In genomic region chr1:90834354-90835171, GRCh38 we compare ENCODE assay signal across 13 cellular contexts.
DNase-seq lines count a peak whose midpoint lies in the region; ATAC-seq and TF ChIP-seq lines count a peak whose summit lies in the region.
"Had no signal": no experiment of that assay in that cellular context is flagged by ENCODE, and none has a peak within 500 bp of the region (broad histone marks: within the 10 kb centered on the region; RNA-seq: fewer than 3 reads in every experiment).

No MANE protein-coding gene starts in this region.

- H4K8ac ChIP-seq in neuronal stem cell (ENCODE audit: low read depth, low read length): no peak overlapping the region

- H3K36me3 ChIP-seq in neuronal stem cell (replicated peaks in 1 of 2; ENCODE audit: control insufficient read depth in 2 of 2, insufficient read depth in 2 of 2, low read length in 2 of 2): no peaks in the 10 kb centered on the region
- H3K36me3 ChIP-seq: heart right ventricle had no signal

- CTCF ChIA-PET in activated CD4-positive, alpha-beta T cell treated with anti-CD3 and anti-CD28 coated beads for 36 hours (lab: Charles Lee): interaction anchor here (0.6 to 1.0 kb wide), 4 partner anchors 105 to 330 kb away, joined by 3 to 5 read pairs (median 4); no protein-coding TSS in a partner anchor

- H3K4me3 ChIP-seq in neuronal stem cell (ENCODE audit: low read length in 2 of 2): no peak overlapping the region

- no peaks in the 10 kb centered on the region for H3K9me3 Mint-ChIP-seq in activated CD4-positive, alpha-beta T cell treated with anti-CD3 and anti-CD28 coated beads for 36 hours (ENCODE audit: low read depth)
- H3K9me3 Mint-ChIP-seq in brain: peaks cover 0 to 6% (median 3%) of the 10 kb centered on the region in 5 experiments
- H3K9me3 Mint-ChIP-seq: T-helper 1 cell treated with Interleukin-12 subunit alpha and Interleukin-12 subunit beta and Interleukin-4 antibody, amounts not matched to agents 30 μg/mL and 1 μg/mL, for 36 hours had no signal

- peak overlapping the region; percentile 7 for H3K18ac ChIP-seq in neuronal stem cell (ENCODE audit: low read length)

- peaks cover 0 to 2% of the 10 kb centered on the region in 2 donors for H3K9me3 ChIP-seq in neuronal stem cell (replicated peaks in 1 of 2; ENCODE audit: control insufficient read depth in 2 of 2, insufficient read depth in 1 of 2, low read depth in 1 of 2, low read length in 2 of 2)
- H3K9me3 ChIP-seq: heart right ventricle had no signal

- no peak overlapping the region for H2AK5ac ChIP-seq in neuronal stem cell (ENCODE audit: low read depth, low read length)

- ATAC-seq in activated CD4-positive, alpha-beta T cell treated with anti-CD3 and anti-CD28 coated beads for 36 hours: peak; percentile 16
- no peak for ATAC-seq in HG02981 (IDR thresholded peaks at IDR 0.05; ENCODE audit: unreplicated experiment)
- ATAC-seq in GM21381 (IDR thresholded peaks at IDR 0.05; ENCODE audit: unreplicated experiment): no peak

- H3K14ac ChIP-seq in neuronal stem cell (ENCODE audit: low read length): no peak overlapping the region

- H3K27me3 ChIP-seq in neuronal stem cell (ENCODE audit: control insufficient read depth in 3 of 3, insufficient read depth in 3 of 3, low read depth in 1 of 3, low read length in 3 of 3): peaks cover 31 to 76% (median 51%) of the 10 kb centered on the region in 3 experiments

- intact Hi-C loops in activated CD4-positive, alpha-beta T cell treated with anti-CD3 and anti-CD28 coated beads for 36 hours (cut with DNase I, micrococcal nuclease): loop anchor here (1.0 to 10.0 kb wide), 6 partner anchors 17 to 330 kb away; partner anchors contain the start of gene ZNF644 (in 1 of the 2)

- H4K91ac ChIP-seq in neuronal stem cell (ENCODE audit: low read depth, low read length, poor library complexity): no peak overlapping the region

- no peak overlapping the region for H3K9ac ChIP-seq in neuronal stem cell (ENCODE audit: low read depth, low read length, poor library complexity)

- no peak overlapping the region for H3K4me3 Mint-ChIP-seq in activated CD4-positive, alpha-beta T cell treated with anti-CD3 and anti-CD28 coated beads for 36 hours
- H3K4me3 Mint-ChIP-seq in brain: peak overlapping the region; percentile 61 to 79 (median 71)
- H3K4me3 Mint-ChIP-seq: T-helper 1 cell treated with Interleukin-12 subunit alpha and Interleukin-12 subunit beta and Interleukin-4 antibody, amounts not matched to agents 30 μg/mL and 1 μg/mL, for 36 hours had no signal

- peak overlapping the region; percentile 69 for H2AFZ ChIP-seq in neuronal stem cell (ENCODE audit: low read length)

- H3K27ac Mint-ChIP-seq in activated CD4-positive, alpha-beta T cell treated with anti-CD3 and anti-CD28 coated beads for 36 hours: no peak overlapping the region
- H3K27ac Mint-ChIP-seq in brain: peak overlapping the region in 3 of 5 experiments; percentile 26 to 89 (median 64)
- H3K27ac Mint-ChIP-seq: T-helper 1 cell treated with Interleukin-12 subunit alpha and Interleukin-12 subunit beta and Interleukin-4 antibody, amounts not matched to agents 30 μg/mL and 1 μg/mL, for 36 hours had no signal

- no peaks in the 10 kb centered on the region for H3K36me3 Mint-ChIP-seq in activated CD4-positive, alpha-beta T cell treated with anti-CD3 and anti-CD28 coated beads for 36 hours (ENCODE audit: low read depth)
- H3K36me3 Mint-ChIP-seq in brain: peaks cover 8% of the 10 kb centered on the region

- peak; percentile 10 for DNase-seq in activated CD4-positive, alpha-beta T cell treated with anti-CD3 and anti-CD28 coated beads for 36 hours
- DNase-seq in activated CD4-positive, alpha-beta T cell treated with anti-CD3 and anti-CD28 coated beads, Interleukin-2, amount 50 U/mL, for 1 hour: no peak
- DNase-seq in NCI-H1105 (lab: John Stamatoyannopoulos, UW) (peak; percentile 83), neuronal stem cell (ENCODE audit: low spot score) (no peak)
- DNase-seq in activated effector memory CD4-positive, alpha-beta T cell treated with Interleukin-2 at 50 U/mL for 16 hours: no peak
- DNase-seq: ACHN; amniotic stem cell; effector CD4-positive, alpha-beta T cell; heart right ventricle had no signal

- no peak overlapping the region for H3K4ac ChIP-seq in neuronal stem cell (ENCODE audit: low read length)

- no peak overlapping the region for H2BK15ac ChIP-seq in neuronal stem cell (ENCODE audit: low read length)

- no peak overlapping the region for H2BK5ac ChIP-seq in neuronal stem cell (ENCODE audit: low read length)

- peaks cover 74% of the 10 kb centered on the region for H3K27me3 Mint-ChIP-seq in activated CD4-positive, alpha-beta T cell treated with anti-CD3 and anti-CD28 coated beads for 36 hours
- H3K27me3 Mint-ChIP-seq in brain: peaks cover 98% of the 10 kb centered on the region

- POLR2A ChIA-PET in activated CD4-positive, alpha-beta T cell treated with anti-CD3 and anti-CD28 coated beads for 36 hours (lab: Charles Lee): no interaction called here

- no peak for TF ChIP-seq CTCF in brain (conservative IDR thresholded peaks at IDR 0.05)

- WGBS in neuronal stem cell (ENCODE audit: extremely low coverage in 2 of 2, insufficient read length in 2 of 2, insufficient replicate concordance in 1 of 2), 2 donors: no CpG with 5 or more reads among the region's 30 CpGs

- H3K4me2 ChIP-seq in neuronal stem cell (ENCODE audit: insufficient read depth, low read length, poor library complexity, severe bottlenecking): no peak overlapping the region

- peaks cover 23% of the 10 kb centered on the region for H3K4me1 Mint-ChIP-seq in activated CD4-positive, alpha-beta T cell treated with anti-CD3 and anti-CD28 coated beads for 36 hours
- peaks cover 33% of the 10 kb centered on the region for H3K4me1 Mint-ChIP-seq in brain

- H3K79me1 ChIP-seq in neuronal stem cell (ENCODE audit: low read depth, low read length): no peaks in the 10 kb centered on the region

- H3K27ac ChIP-seq in neuronal stem cell (replicated peaks; ENCODE audit: low read length): no peak overlapping the region
- H3K27ac ChIP-seq: heart right ventricle had no signal

- H3K23ac ChIP-seq in neuronal stem cell (ENCODE audit: low read depth, low read length, poor library complexity): no peak overlapping the region

- no peak overlapping the region for H2BK120ac ChIP-seq in neuronal stem cell (ENCODE audit: low read depth, low read length)

- H2BK12ac ChIP-seq in neuronal stem cell (ENCODE audit: low read length): no peak overlapping the region

- H3K4me1 ChIP-seq in neuronal stem cell (ENCODE audit: control insufficient read depth in 2 of 2, insufficient read depth in 1 of 2, low read depth in 1 of 2, low read length in 2 of 2): peaks cover 0 to 6% of the 10 kb centered on the region in 2 donors

Comparison
In these comparisons a context has a peak if more than half of its experiments do, and no peak if none do; other contexts are left out.
1. DNase-seq: peak in activated CD4-positive, alpha-beta T cell treated with anti-CD3 and anti-CD28 coated beads for 36 hours (single experiment) and NCI-H1105 (single experiment); none in activated CD4-positive, alpha-beta T cell treated with anti-CD3 and anti-CD28 coated beads, Interleukin-2, amount 50 U/mL, for 1 hour (single experiment), neuronal stem cell (single experiment) and activated effector memory CD4-positive, alpha-beta T cell treated with Interleukin-2 at 50 U/mL for 16 hours (single experiment).